16 cellular contexts compared by ENCODE assay signal in genomic region chr11:100823360-100823759, GRCh38.
DNase-seq lines count a peak whose midpoint lies in the region; ATAC-seq and TF ChIP-seq lines count a peak whose summit lies in the region.
"Had no signal": no experiment of that assay in that cellular context is flagged by ENCODE, and none has a peak within 500 bp of the region (broad histone marks: within the 10 kb centered on the region; RNA-seq: fewer than 3 reads in every experiment).

No MANE protein-coding gene starts in this region.

- no peak for TF ChIP-seq CTCF in AG10803 (conservative IDR thresholded peaks at IDR 0.05; ENCODE audit: low read length)
- TF ChIP-seq CTCF in fibroblast of pulmonary artery (IDR thresholded peaks at IDR 0.05; ENCODE audit: low read length, missing control alignments) = no peak
- TF ChIP-seq CTCF in retinal pigment epithelial cell (conservative IDR thresholded peaks at IDR 0.05; ENCODE audit: low read depth, low read length) = no peak
- no peak for TF ChIP-seq CTCF in GM20000 (IDR thresholded peaks at IDR 0.05; ENCODE audit: extremely low read depth, missing control alignments)

- peak; percentile 82 for DNase-seq in AG10803 (ENCODE audit: low read depth)
- peak; percentile 85 for DNase-seq in NCI-H2171 treated with DMSO at 0.1 percent for 48 hours (lab: John Stamatoyannopoulos, UW)
- DNase-seq in fibroblast of pulmonary artery (ENCODE audit: low read depth) = peak; percentile 62
- DNase-seq in retinal pigment epithelial cell (ENCODE audit: low read depth) = peak; percentile 62
- DNase-seq in MV-4-11 (lab: John Stamatoyannopoulos, UW) = no peak
- DNase-seq in D341Med (ENCODE audit: low spot score) = no peak
- no peak for DNase-seq in GM20000 (ENCODE audit: low spot score)
- DNase-seq: activated CD8-positive, alpha-beta T cell treated with anti-CD3 and anti-CD28 coated beads for 36 hours; activated effector memory CD4-positive, alpha-beta T cell treated with Interleukin-2 at 50 U/mL for 16 hours; BE2C; body of pancreas; NCI-H1417 treated with DMSO at 0.1 percent for 48 hours; stimulated activated CD4-positive, alpha-beta T cell treated with anti-CD3 and anti-CD28 coated beads, Interleukin-15, amount 100 ng/mL, for 24 hours; upper lobe of left lung had no signal

- no peak for ATAC-seq in HG03457 (IDR thresholded peaks at IDR 0.05; ENCODE audit: unreplicated experiment)
- ATAC-seq: activated CD8-positive, alpha-beta T cell treated with anti-CD3 and anti-CD28 coated beads for 36 hours; body of pancreas had no signal

- H3K4me3 ChIP-seq in AG10803 (ENCODE audit: low read length) (no peak overlapping the region), fibroblast of pulmonary artery (replicated peaks; ENCODE audit: low read depth, low read length) (no peak overlapping the region), retinal pigment epithelial cell (ENCODE audit: low read length) (no peak overlapping the region)
- H3K4me3 ChIP-seq: body of pancreas, hepatocyte, upper lobe of left lung had no signal

Comparison
In these comparisons a context has a peak if more than half of its experiments do, and no peak if none do; other contexts are left out.
1. DNase-seq: peak in AG10803 (single experiment), NCI-H2171 treated with DMSO at 0.1 percent for 48 hours (single experiment), fibroblast of pulmonary artery (single experiment) and retinal pigment epithelial cell (single experiment); none in MV-4-11 (single experiment), D341Med (single experiment) and GM20000 (single experiment).